ENCODE assay signal across 21 cellular contexts in genomic region chr2:181054843-181055242, GRCh38.
DNase-seq lines count a peak whose midpoint lies in the region; FAIRE-seq and TF ChIP-seq lines count a peak whose summit lies in the region.
"Had no signal": no experiment of that assay in that cellular context is flagged by ENCODE, and none has a peak within 500 bp of the region (broad histone marks: within the 10 kb centered on the region; RNA-seq: fewer than 3 reads in every experiment).

No MANE protein-coding gene starts in this region.

- peak; percentile 54 for FAIRE-seq in astrocyte (lab: Jason Lieb, UNC)
- FAIRE-seq: GM12878 had no signal

- H3K4me1 Mint-ChIP-seq in astrocyte (ENCODE audit: low read depth, unreplicated experiment) (peaks cover 9% of the 10 kb centered on the region), nephron progenitor cell (no peaks in the 10 kb centered on the region)

- H3K27ac ChIP-seq in HEK293 (ENCODE audit: extremely low read depth, low read depth, low read length) (no peak overlapping the region), astrocyte (ENCODE audit: low read depth, low read length) (no peak overlapping the region)
- H3K27ac ChIP-seq: BLaER1 treated with 17β-estradiol and CSF1 and Interleukin-3, amounts not matched to agents 10 nM and 100 nM; KMS-11; RWPE1 had no signal

- H3K27me3 ChIP-seq in astrocyte (ENCODE audit: insufficient read depth, low read length), result no peaks in the 10 kb centered on the region
- H3K27me3 ChIP-seq: BLaER1 treated with 17β-estradiol and CSF1 and Interleukin-3, amounts not matched to agents 10 nM and 100 nM had no signal

- no peak overlapping the region for H2AFZ ChIP-seq in astrocyte (ENCODE audit: low read depth, low read length)

- H3K9me3 Mint-ChIP-seq in astrocyte (ENCODE audit: unreplicated experiment) (no peaks in the 10 kb centered on the region), nephron progenitor cell (peaks cover 4% of the 10 kb centered on the region)
- H3K9me3 Mint-ChIP-seq: CD8-positive, alpha-beta T cell had no signal

- peaks cover 99% of the 10 kb centered on the region for H3K79me2 ChIP-seq in astrocyte (ENCODE audit: insufficient read depth, low read length)

- POLR2A ChIA-PET in HEK293 (lab: Yijun Ruan, JAX), result no interaction called here

- H3K4me2 ChIP-seq in astrocyte (ENCODE audit: low read length), result no peak overlapping the region
- H3K4me2 ChIP-seq: BLaER1 treated with 17β-estradiol and CSF1 and Interleukin-3, amounts not matched to agents 10 nM and 100 nM; KMS-11 had no signal

- no peak overlapping the region for H3K9ac ChIP-seq in astrocyte (ENCODE audit: low read length)
- H3K9ac ChIP-seq: BLaER1 treated with 17β-estradiol and CSF1 and Interleukin-3, amounts not matched to agents 10 nM and 100 nM; KMS-11 had no signal

- intact Hi-C loops in lower leg skin (cut with DNase I; ENCODE audit: low total_unique reads), result no loop called here

- TF ChIP-seq POLR2A in lower leg skin (IDR thresholded peaks at IDR 0.05), result no peak

- WGBS in lower leg skin, 2 donors, result 90 to 96% methylated on average over 2 of the region's 2 CpGs

- H4K20me1 ChIP-seq in astrocyte (ENCODE audit: insufficient read depth, low read length), result peaks cover 59% of the 10 kb centered on the region

- DNase-seq in astrocyte (ENCODE audit: low read depth) (no peak), fibroblast of mammary gland (ENCODE audit: low read depth) (peak; percentile 35), nephron progenitor cell (no peak), germinal center (ENCODE audit: low spot score) (no peak), lower leg skin (ENCODE audit: low spot score in 2 of 2) (no peak), NOMO-1 treated with dmso at 0.1 percent for 144 hours (lab: John Stamatoyannopoulos, UW; ENCODE audit: unreplicated experiment) (no peak)
- DNase-seq: Calu3; CD8-positive, alpha-beta T cell; EL; MV-4-11; NCI-H1417; NCI-H187; NCI-H2227 treated with DMSO at 0.1 percent for 48 hours; NCI-H524; PC-3 had no signal

- no peaks in the 10 kb centered on the region for H3K36me3 Mint-ChIP-seq in astrocyte (ENCODE audit: low read depth, unreplicated experiment)
- peaks cover 26% of the 10 kb centered on the region for H3K36me3 Mint-ChIP-seq in nephron progenitor cell (ENCODE audit: low read depth)

- no peaks in the 10 kb centered on the region for H3K36me3 ChIP-seq in HEK293 (ENCODE audit: control insufficient read depth in 2 of 2, insufficient read depth in 1 of 2, low read length in 2 of 2)
- no peaks in the 10 kb centered on the region for H3K36me3 ChIP-seq in astrocyte (ENCODE audit: insufficient read depth, low read length)

- no peak overlapping the region for H3K4me3 ChIP-seq in HEK293 (ENCODE audit: low read depth, low read length)
- H3K4me3 ChIP-seq in astrocyte (ENCODE audit: insufficient read depth, low read depth, low read length), result no peak overlapping the region
- H3K4me3 ChIP-seq in fibroblast of mammary gland (ENCODE audit: control insufficient read depth, low read depth, low read length), result no peak overlapping the region
- no peak overlapping the region for H3K4me3 ChIP-seq in lower leg skin (ENCODE audit: low read depth, poor library complexity, severe bottlenecking)
- H3K4me3 ChIP-seq: BLaER1 treated with 17β-estradiol and CSF1 and Interleukin-3, amounts not matched to agents 10 nM and 100 nM; GM12878; HAP-1 had no signal

- H3K27ac Mint-ChIP-seq in astrocyte (ENCODE audit: unreplicated experiment) (no peak overlapping the region), nephron progenitor cell (peak overlapping the region; percentile 3)
- H3K27ac Mint-ChIP-seq: CD8-positive, alpha-beta T cell had no signal

- CTCF ChIA-PET in HEK293 (lab: Yijun Ruan, JAX), result no interaction called here

- H3K4me1 ChIP-seq in HEK293 (ENCODE audit: control insufficient read depth, insufficient read depth, low read length) (no peaks in the 10 kb centered on the region), astrocyte (ENCODE audit: insufficient read depth, low read length) (no peaks in the 10 kb centered on the region)
- H3K4me1 ChIP-seq: BLaER1 treated with 17β-estradiol and CSF1 and Interleukin-3, amounts not matched to agents 10 nM and 100 nM had no signal

- H3K9me3 ChIP-seq in HEK293 (ENCODE audit: control insufficient read depth, insufficient read depth, low read depth, low read length) (no peaks in the 10 kb centered on the region), astrocyte (ENCODE audit: insufficient read depth, low read depth, low read length) (no peaks in the 10 kb centered on the region)
- H3K9me3 ChIP-seq: BLaER1 treated with 17β-estradiol and CSF1 and Interleukin-3, amounts not matched to agents 10 nM and 100 nM; HAP-1 had no signal

- no peak overlapping the region for H3K4me3 Mint-ChIP-seq in astrocyte (ENCODE audit: unreplicated experiment)
- no peak overlapping the region for H3K4me3 Mint-ChIP-seq in nephron progenitor cell
- H3K4me3 Mint-ChIP-seq: CD8-positive, alpha-beta T cell had no signal

- H3K27me3 Mint-ChIP-seq in astrocyte (ENCODE audit: low read depth, unreplicated experiment) (no peaks in the 10 kb centered on the region), nephron progenitor cell (ENCODE audit: low read depth, poor library complexity) (no peaks in the 10 kb centered on the region)

- no peak for TF ChIP-seq CTCF in HEK293 (tag by site-specific recombination; IDR thresholded peaks at IDR 0.05)
- no peak for TF ChIP-seq CTCF in astrocyte (IDR thresholded peaks at IDR 0.05; ENCODE audit: insufficient read depth, low read depth, low read length)
- TF ChIP-seq CTCF in fibroblast of mammary gland (conservative IDR thresholded peaks at IDR 0.05; ENCODE audit: control insufficient read depth, insufficient read depth, low read depth, low read length), result no peak
- TF ChIP-seq CTCF in nephron progenitor cell (IDR thresholded peaks at IDR 0.05), result no peak
- no peak for TF ChIP-seq CTCF in lower leg skin (IDR thresholded peaks at IDR 0.05)

TF ChIP-seq in HEK293, 187 proteins besides CTCF, POLR2A, EP300 and RAD21:
- TF ChIP-seq ZNF645 (tag by site-specific recombination; IDR thresholded peaks at IDR 0.05) (no peak), ATF2 (tag by site-specific recombination; IDR thresholded peaks at IDR 0.05; ENCODE audit: low read depth) (peak; percentile 34; the same call in 1 of the 2 replicates)
TF ChIP-seq in HEK293: peak in this region for 1.
